In the genomic region with DNA sequence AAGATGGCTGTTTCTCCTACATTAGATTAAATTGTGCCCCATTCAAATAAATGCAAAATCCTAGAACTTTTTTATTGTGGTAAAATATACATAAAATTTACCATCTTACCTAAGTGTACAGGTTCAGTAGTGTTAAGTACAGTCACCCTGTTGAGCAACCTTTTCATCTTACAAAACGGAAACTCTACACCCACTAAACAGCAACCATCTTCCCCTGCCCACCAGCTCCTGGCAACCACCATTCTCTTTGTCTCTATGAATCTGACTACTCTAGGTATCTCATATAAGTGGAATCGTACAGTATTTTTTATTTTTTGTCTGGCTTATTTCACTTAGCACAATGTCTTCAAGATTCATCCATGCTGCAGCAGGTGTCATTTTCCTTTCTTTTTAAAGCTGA, we compare ENCODE assay signal across 1 cellular context.
TF ChIP-seq lines count a peak whose summit lies in the region.

No MANE protein-coding gene starts in this region.

TF ChIP-seq in SK-N-SH treated with all-trans-retinoic acid at 6 μM for 48 hours, 23 proteins besides CTCF, POLR2A, EP300 and RAD21 (continued from another document):
- TF ChIP-seq, protein P1, sequence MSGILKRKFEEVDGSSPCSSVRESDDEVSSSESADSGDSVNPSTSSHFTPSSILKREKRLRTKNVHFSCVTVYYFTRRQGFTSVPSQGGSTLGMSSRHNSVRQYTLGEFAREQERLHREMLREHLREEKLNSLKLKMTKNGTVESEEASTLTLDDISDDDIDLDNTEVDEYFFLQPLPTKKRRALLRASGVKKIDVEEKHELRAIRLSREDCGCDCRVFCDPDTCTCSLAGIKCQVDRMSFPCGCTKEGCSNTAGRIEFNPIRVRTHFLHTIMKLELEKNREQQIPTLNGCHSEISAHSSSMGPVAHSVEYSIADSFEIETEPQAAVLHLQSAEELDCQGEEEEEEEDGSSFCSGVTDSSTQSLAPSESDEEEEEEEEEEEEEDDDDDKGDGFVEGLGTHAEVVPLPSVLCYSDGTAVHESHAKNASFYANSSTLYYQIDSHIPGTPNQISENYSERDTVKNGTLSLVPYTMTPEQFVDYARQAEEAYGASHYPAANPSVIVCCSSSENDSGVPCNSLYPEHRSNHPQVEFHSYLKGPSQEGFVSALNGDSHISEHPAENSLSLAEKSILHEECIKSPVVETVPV (CRISPR knock-in tag; IDR thresholded peaks at IDR 0.05), result no peak
- TF ChIP-seq ESRRG (CRISPR knock-in tag; IDR thresholded peaks at IDR 0.05) (no peak), PPARA (CRISPR knock-in tag; IDR thresholded peaks at IDR 0.05; ENCODE audit: borderline replicate concordance) (no peak), RARB (CRISPR knock-in tag; IDR thresholded peaks at IDR 0.05) (no peak), OSR1 (CRISPR knock-in tag; IDR thresholded peaks at IDR 0.05) (no peak), TOX (CRISPR knock-in tag; IDR thresholded peaks at IDR 0.05; ENCODE audit: borderline replicate concordance) (no peak), ARNTL (CRISPR knock-in tag; IDR thresholded peaks at IDR 0.05; ENCODE audit: borderline replicate concordance, low read depth) (no peak)
